Comparison of ENCODE assay signal across 1 cellular context in genomic region chr1:9066945-9067807, GRCh38.
TF ChIP-seq lines count a peak whose summit lies in the region.

No MANE protein-coding gene starts in this region.

TF ChIP-seq in GM12878, 131 proteins besides CTCF, POLR2A, EP300 and RAD21 (continued from another document):
- TF ChIP-seq MYC (IDR thresholded peaks at IDR 0.05; ENCODE audit: insufficient read depth, insufficient read length, insufficient replicate concordance, low read length, severe bottlenecking) (no peak), CREM (IDR thresholded peaks at IDR 0.05; ENCODE audit: low read depth) (peak; percentile 28; the same call in 1 of the 2 replicates), JUND (IDR thresholded peaks at IDR 0.05; ENCODE audit: low read depth, low read length) (no peak), NR2C1 (IDR thresholded peaks at IDR 0.05) (no peak), RAD51 (IDR thresholded peaks at IDR 0.05) (peak; percentile 62), TCF12 (IDR thresholded peaks at IDR 0.05; ENCODE audit: low read depth, low read length) (peak; percentile 72), CREB1 (IDR thresholded peaks at IDR 0.05; ENCODE audit: low read depth) (0 out of 2 replicates have a peak, but pooled peaks have one; percentile 31), ZNF24 (IDR thresholded peaks at IDR 0.05) (no peak), YY1 (IDR thresholded peaks at IDR 0.05; ENCODE audit: low read depth, low read length) (no peak), CHD2 (IDR thresholded peaks at IDR 0.05; ENCODE audit: borderline replicate concordance, low read depth, low read length) (0 out of 2 replicates have a peak, but pooled peaks have one; percentile 19), MXI1 (IDR thresholded peaks at IDR 0.05; ENCODE audit: low read depth, low read length) (peak; percentile 83), SIX5 (IDR thresholded peaks at IDR 0.05; ENCODE audit: low read depth, low read length, severe bottlenecking) (no peak), EGR1 (IDR thresholded peaks at IDR 0.05; ENCODE audit: borderline replicate concordance in 1 of 2, low read depth in 2 of 2, low read length in 2 of 2) (peak in 1 of 2 experiments; percentile 5; a peak in 1 of 3 replicates), MEF2A (IDR thresholded peaks at IDR 0.05; ENCODE audit: insufficient read depth, low read depth, low read length) (no peak), BMI1 (IDR thresholded peaks at IDR 0.05; ENCODE audit: borderline replicate concordance) (no peak), POLR2AphosphoS5 (IDR thresholded peaks at IDR 0.05; ENCODE audit: low read length) (peak; percentile 56; the same call in 1 of the 2 replicates), EED (IDR thresholded peaks at IDR 0.05; ENCODE audit: low read depth) (peak; percentile 59; the same call in 1 of the 2 replicates), MTA2 (IDR thresholded peaks at IDR 0.05; ENCODE audit: low read depth) (no peak), HDGF (IDR thresholded peaks at IDR 0.05) (no peak), ETV6 (conservative IDR thresholded peaks at IDR 0.05 in 1 of 2, IDR thresholded peaks at IDR 0.05 in 1 of 2; ENCODE audit: borderline replicate concordance in 1 of 2, low read depth in 1 of 2) (peak in 1 of 2 experiments; percentile 44; a peak in 1 of 4 replicates), CBFB (IDR thresholded peaks at IDR 0.05; ENCODE audit: low read depth) (no peak), SPI1 (IDR thresholded peaks at IDR 0.05; ENCODE audit: borderline replicate concordance, insufficient read depth, low read depth, low read length) (0 out of 2 replicates have a peak, but pooled peaks have one; percentile 7), ZZZ3 (IDR thresholded peaks at IDR 0.05; ENCODE audit: control insufficient read depth, insufficient read length, low read depth) (no peak), IKZF1 (conservative IDR thresholded peaks at IDR 0.05) (peak; percentile 63), SMAD5 (IDR thresholded peaks at IDR 0.05; ENCODE audit: low read depth) (no peak), NFYA (IDR thresholded peaks at IDR 0.05; ENCODE audit: borderline replicate concordance, low read depth, low read length) (no peak), BHLHE40 (IDR thresholded peaks at IDR 0.05; ENCODE audit: borderline replicate concordance in 1 of 2, low read depth in 2 of 2, low read length in 1 of 2) (peak; percentile 19 to 52; a peak in 1 of 4 replicates), USF1 (IDR thresholded peaks at IDR 0.05; ENCODE audit: borderline replicate concordance, extremely low read length, insufficient read depth, low read depth, low read length) (peak; percentile 11), ZNF592 (IDR thresholded peaks at IDR 0.05) (no peak), SIN3A (IDR thresholded peaks at IDR 0.05; ENCODE audit: low read depth, low read length) (0 out of 2 replicates have a peak, but pooled peaks have one; percentile 47), ZSCAN29 (IDR thresholded peaks at IDR 0.05) (no peak), PBX3 (IDR thresholded peaks at IDR 0.05; ENCODE audit: insufficient replicate concordance, low read depth, low read length) (no peak), POU2F2 (IDR thresholded peaks at IDR 0.05; ENCODE audit: borderline replicate concordance, low read depth, low read length) (peak; percentile 40; the same call in 1 of the 3 replicates), RBBP5 (conservative IDR thresholded peaks at IDR 0.05) (no peak), PAX5 (IDR thresholded peaks at IDR 0.05; ENCODE audit: borderline replicate concordance, low read depth, low read length) (peak; percentile 18; the same call in 1 of the 2 replicates), CHD4 (IDR thresholded peaks at IDR 0.05) (no peak), IKZF2 (IDR thresholded peaks at IDR 0.05) (peak in 1 of 2 experiments; percentile 13; a peak in 2 of 4 replicates), SUPT20H (IDR thresholded peaks at IDR 0.05; ENCODE audit: borderline replicate concordance, control insufficient read depth, low read depth, low read length) (no peak), ZNF622 (IDR thresholded peaks at IDR 0.05) (no peak), ATF2 (IDR thresholded peaks at IDR 0.05; ENCODE audit: low read length) (no peak), RELA (IDR thresholded peaks at IDR 0.05; ENCODE audit: borderline replicate concordance, partially characterized antibody) (no peak), NR2F1 (conservative IDR thresholded peaks at IDR 0.05) (no peak)
- TF ChIP-seq, protein P1, sequence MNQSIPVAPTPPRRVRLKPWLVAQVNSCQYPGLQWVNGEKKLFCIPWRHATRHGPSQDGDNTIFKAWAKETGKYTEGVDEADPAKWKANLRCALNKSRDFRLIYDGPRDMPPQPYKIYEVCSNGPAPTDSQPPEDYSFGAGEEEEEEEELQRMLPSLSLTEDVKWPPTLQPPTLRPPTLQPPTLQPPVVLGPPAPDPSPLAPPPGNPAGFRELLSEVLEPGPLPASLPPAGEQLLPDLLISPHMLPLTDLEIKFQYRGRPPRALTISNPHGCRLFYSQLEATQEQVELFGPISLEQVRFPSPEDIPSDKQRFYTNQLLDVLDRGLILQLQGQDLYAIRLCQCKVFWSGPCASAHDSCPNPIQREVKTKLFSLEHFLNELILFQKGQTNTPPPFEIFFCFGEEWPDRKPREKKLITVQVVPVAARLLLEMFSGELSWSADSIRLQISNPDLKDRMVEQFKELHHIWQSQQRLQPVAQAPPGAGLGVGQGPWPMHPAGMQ (IDR thresholded peaks at IDR 0.05; ENCODE audit: borderline replicate concordance): no peak
- TF ChIP-seq, protein P2, sequence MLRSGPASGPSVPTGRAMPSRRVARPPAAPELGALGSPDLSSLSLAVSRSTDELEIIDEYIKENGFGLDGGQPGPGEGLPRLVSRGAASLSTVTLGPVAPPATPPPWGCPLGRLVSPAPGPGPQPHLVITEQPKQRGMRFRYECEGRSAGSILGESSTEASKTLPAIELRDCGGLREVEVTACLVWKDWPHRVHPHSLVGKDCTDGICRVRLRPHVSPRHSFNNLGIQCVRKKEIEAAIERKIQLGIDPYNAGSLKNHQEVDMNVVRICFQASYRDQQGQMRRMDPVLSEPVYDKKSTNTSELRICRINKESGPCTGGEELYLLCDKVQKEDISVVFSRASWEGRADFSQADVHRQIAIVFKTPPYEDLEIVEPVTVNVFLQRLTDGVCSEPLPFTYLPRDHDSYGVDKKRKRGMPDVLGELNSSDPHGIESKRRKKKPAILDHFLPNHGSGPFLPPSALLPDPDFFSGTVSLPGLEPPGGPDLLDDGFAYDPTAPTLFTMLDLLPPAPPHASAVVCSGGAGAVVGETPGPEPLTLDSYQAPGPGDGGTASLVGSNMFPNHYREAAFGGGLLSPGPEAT (IDR thresholded peaks at IDR 0.05; ENCODE audit: low read depth): peak; percentile 33; the same call in 1 of the 2 replicates
- TF ChIP-seq, protein P3, sequence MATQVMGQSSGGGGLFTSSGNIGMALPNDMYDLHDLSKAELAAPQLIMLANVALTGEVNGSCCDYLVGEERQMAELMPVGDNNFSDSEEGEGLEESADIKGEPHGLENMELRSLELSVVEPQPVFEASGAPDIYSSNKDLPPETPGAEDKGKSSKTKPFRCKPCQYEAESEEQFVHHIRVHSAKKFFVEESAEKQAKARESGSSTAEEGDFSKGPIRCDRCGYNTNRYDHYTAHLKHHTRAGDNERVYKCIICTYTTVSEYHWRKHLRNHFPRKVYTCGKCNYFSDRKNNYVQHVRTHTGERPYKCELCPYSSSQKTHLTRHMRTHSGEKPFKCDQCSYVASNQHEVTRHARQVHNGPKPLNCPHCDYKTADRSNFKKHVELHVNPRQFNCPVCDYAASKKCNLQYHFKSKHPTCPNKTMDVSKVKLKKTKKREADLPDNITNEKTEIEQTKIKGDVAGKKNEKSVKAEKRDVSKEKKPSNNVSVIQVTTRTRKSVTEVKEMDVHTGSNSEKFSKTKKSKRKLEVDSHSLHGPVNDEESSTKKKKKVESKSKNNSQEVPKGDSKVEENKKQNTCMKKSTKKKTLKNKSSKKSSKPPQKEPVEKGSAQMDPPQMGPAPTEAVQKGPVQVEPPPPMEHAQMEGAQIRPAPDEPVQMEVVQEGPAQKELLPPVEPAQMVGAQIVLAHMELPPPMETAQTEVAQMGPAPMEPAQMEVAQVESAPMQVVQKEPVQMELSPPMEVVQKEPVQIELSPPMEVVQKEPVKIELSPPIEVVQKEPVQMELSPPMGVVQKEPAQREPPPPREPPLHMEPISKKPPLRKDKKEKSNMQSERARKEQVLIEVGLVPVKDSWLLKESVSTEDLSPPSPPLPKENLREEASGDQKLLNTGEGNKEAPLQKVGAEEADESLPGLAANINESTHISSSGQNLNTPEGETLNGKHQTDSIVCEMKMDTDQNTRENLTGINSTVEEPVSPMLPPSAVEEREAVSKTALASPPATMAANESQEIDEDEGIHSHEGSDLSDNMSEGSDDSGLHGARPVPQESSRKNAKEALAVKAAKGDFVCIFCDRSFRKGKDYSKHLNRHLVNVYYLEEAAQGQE (IDR thresholded peaks at IDR 0.05; ENCODE audit: low read depth, low read length): no peak
- TF ChIP-seq, protein P4, sequence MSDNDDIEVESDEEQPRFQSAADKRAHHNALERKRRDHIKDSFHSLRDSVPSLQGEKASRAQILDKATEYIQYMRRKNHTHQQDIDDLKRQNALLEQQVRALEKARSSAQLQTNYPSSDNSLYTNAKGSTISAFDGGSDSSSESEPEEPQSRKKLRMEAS (IDR thresholded peaks at IDR 0.05; ENCODE audit: low read depth, low read length): peak; percentile 91
- TF ChIP-seq, protein P5, sequence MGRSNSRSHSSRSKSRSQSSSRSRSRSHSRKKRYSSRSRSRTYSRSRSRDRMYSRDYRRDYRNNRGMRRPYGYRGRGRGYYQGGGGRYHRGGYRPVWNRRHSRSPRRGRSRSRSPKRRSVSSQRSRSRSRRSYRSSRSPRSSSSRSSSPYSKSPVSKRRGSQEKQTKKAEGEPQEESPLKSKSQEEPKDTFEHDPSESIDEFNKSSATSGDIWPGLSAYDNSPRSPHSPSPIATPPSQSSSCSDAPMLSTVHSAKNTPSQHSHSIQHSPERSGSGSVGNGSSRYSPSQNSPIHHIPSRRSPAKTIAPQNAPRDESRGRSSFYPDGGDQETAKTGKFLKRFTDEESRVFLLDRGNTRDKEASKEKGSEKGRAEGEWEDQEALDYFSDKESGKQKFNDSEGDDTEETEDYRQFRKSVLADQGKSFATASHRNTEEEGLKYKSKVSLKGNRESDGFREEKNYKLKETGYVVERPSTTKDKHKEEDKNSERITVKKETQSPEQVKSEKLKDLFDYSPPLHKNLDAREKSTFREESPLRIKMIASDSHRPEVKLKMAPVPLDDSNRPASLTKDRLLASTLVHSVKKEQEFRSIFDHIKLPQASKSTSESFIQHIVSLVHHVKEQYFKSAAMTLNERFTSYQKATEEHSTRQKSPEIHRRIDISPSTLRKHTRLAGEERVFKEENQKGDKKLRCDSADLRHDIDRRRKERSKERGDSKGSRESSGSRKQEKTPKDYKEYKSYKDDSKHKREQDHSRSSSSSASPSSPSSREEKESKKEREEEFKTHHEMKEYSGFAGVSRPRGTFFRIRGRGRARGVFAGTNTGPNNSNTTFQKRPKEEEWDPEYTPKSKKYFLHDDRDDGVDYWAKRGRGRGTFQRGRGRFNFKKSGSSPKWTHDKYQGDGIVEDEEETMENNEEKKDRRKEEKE (IDR thresholded peaks at IDR 0.05): no peak
